ENCODE assay signal across 18 cellular contexts in the genomic region with DNA sequence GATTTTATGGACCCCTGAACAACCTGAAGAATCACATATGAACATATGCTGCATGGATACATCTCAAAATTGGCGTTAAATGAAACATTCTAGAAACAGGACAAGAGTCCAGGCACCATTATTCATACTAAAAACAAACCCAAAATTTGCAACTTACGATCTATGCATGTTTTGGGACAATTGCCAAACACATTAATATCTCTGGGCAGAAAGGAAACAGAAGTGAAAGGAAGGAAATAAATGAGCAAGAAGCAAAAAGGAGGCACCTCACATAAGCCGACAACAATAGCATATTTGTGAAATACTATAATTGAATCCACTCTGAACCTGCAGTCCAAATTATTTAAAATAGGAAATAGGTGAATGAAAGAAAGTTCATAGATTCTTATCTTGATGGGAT.
DNase-seq lines count a peak whose midpoint lies in the region; ATAC-seq and TF ChIP-seq lines count a peak whose summit lies in the region.
"Had no signal": no experiment of that assay in that cellular context is flagged by ENCODE, and none has a peak within 500 bp of the region (broad histone marks: within the 10 kb centered on the region; RNA-seq: fewer than 3 reads in every experiment).

No MANE protein-coding gene starts in this region.

- H3K4me3 ChIP-seq in A673 (ENCODE audit: low read depth, low read length, poor library complexity, severe bottlenecking) (no peak overlapping the region), cardiac fibroblast (replicated peaks in 1 of 2; ENCODE audit: low read depth in 2 of 2, low read length in 2 of 2) (no peak overlapping the region), fibroblast of pulmonary artery (replicated peaks; ENCODE audit: low read depth, low read length) (no peak overlapping the region)
- H3K4me3 ChIP-seq: A549, GM23338 had no signal

- no peaks in the 10 kb centered on the region for H3K27me3 Mint-ChIP-seq in activated T-cell treated with anti-CD3 and anti-CD28 coated beads, Interleukin-2, amount 50 U/mL, for 72 hours (ENCODE audit: low read depth)
- H3K27me3 Mint-ChIP-seq: CD4-positive, alpha-beta memory T cell had no signal

- no peak overlapping the region for H3K27ac ChIP-seq in A673 (ENCODE audit: low read depth, low read length, poor library complexity, severe bottlenecking)
- H3K27ac ChIP-seq: A549 had no signal

- no peak overlapping the region for H3K27ac Mint-ChIP-seq in activated T-cell treated with anti-CD3 and anti-CD28 coated beads, Interleukin-2, amount 50 U/mL, for 72 hours
- H3K27ac Mint-ChIP-seq: CD4-positive, alpha-beta memory T cell; GM23338; H9 had no signal

- peaks cover 5% of the 10 kb centered on the region for H3K4me1 ChIP-seq in A673 (ENCODE audit: insufficient read depth, low read length, poor library complexity, severe bottlenecking)
- H3K4me1 ChIP-seq: A549 had no signal

- H3K4me3 Mint-ChIP-seq in activated T-cell treated with anti-CD3 and anti-CD28 coated beads, Interleukin-2, amount 50 U/mL, for 72 hours = no peak overlapping the region
- H3K4me3 Mint-ChIP-seq: CD4-positive, alpha-beta memory T cell; GM23338; H9 had no signal

- CTCF ChIA-PET in A673 (lab: Charles Lee) = no interaction called here

- no peaks in the 10 kb centered on the region for H3K27me3 ChIP-seq in A673 (replicated peaks; ENCODE audit: insufficient read depth, low read depth, low read length, poor library complexity)

- no peaks in the 10 kb centered on the region for H3K36me3 Mint-ChIP-seq in activated T-cell treated with anti-CD3 and anti-CD28 coated beads, Interleukin-2, amount 50 U/mL, for 72 hours (ENCODE audit: insufficient read depth in 2 of 2)
- H3K36me3 Mint-ChIP-seq: CD4-positive, alpha-beta memory T cell had no signal

- intact Hi-C loops in A673 (cut with micrococcal nuclease; ENCODE audit: unreplicated experiment) (no loop called here), sciatic nerve (cut with DNase I) (no loop called here)

- H3K9me3 Mint-ChIP-seq in activated T-cell treated with anti-CD3 and anti-CD28 coated beads, Interleukin-2, amount 50 U/mL, for 72 hours = peaks cover 0 to 3% of the 10 kb centered on the region in 2 donors

- BruUV-seq in A673 (replicated peaks; lab: Mats Ljungman, UMichigan) = no TSS peak

- POLR2A ChIA-PET in A673 (lab: Charles Lee; ENCODE audit: low non-redundant PET) = no interaction called here

- no peaks in the 10 kb centered on the region for H3K36me3 ChIP-seq in A673 (ENCODE audit: insufficient read depth, low read length, poor library complexity, severe bottlenecking)

- DNase-seq in A673 (ENCODE audit: low spot score) = peak; percentile 9
- DNase-seq in cardiac fibroblast (ENCODE audit: low read depth in 2 of 2) = peak; percentile 0 to 33
- DNase-seq in fibroblast of pulmonary artery (ENCODE audit: low read depth) = peak; percentile 44
- no peak for DNase-seq in sciatic nerve (ENCODE audit: low spot score)
- no peak for DNase-seq in activated T-cell treated with anti-CD3 and anti-CD28 coated beads, Interleukin-2, amount 50 U/mL, for 72 hours
- DNase-seq: 8988T; C1 segment of cervical spinal cord; Calu3; CD4-positive, alpha-beta memory T cell; COR-L47; DMS53; DMS79 treated with DMSO at 0.1 percent for 48 hours; GF-D8; H9 had no signal

- no peaks in the 10 kb centered on the region for H3K4me1 Mint-ChIP-seq in activated T-cell treated with anti-CD3 and anti-CD28 coated beads, Interleukin-2, amount 50 U/mL, for 72 hours (ENCODE audit: low read depth)
- H3K4me1 Mint-ChIP-seq: GM23338 had no signal

- H3K9me3 ChIP-seq in A673 (ENCODE audit: low read depth, low read length, poor library complexity, severe bottlenecking) = no peaks in the 10 kb centered on the region
- H3K9me3 ChIP-seq: A549 had no signal

- TF ChIP-seq CTCF in A673 (conservative IDR thresholded peaks at IDR 0.05; ENCODE audit: low read depth, low read length) (no peak), cardiac fibroblast (IDR thresholded peaks at IDR 0.05; ENCODE audit: low read depth, low read length) (no peak), fibroblast of pulmonary artery (IDR thresholded peaks at IDR 0.05; ENCODE audit: low read length, missing control alignments) (no peak)

- ATAC-seq in sciatic nerve (no peak), HG03196 (IDR thresholded peaks at IDR 0.05; ENCODE audit: unreplicated experiment) (no peak)
- no peak for ATAC-seq in activated T-cell treated with anti-CD3 and anti-CD28 coated beads, Interleukin-2, amount 50 U/mL, for 72 hours (replicated peaks in 1 of 2)
- ATAC-seq: A549, GM23338, HCT116 had no signal

Comparison
In these comparisons a context has a peak if more than half of its experiments do, and no peak if none do; other contexts are left out.
1. DNase-seq: peak in A673 (single experiment), cardiac fibroblast (2 of 2) and fibroblast of pulmonary artery (single experiment); none in sciatic nerve (single experiment) and activated T-cell treated with anti-CD3 and anti-CD28 coated beads, Interleukin-2, amount 50 U/mL, for 72 hours (0 of 2).